Comparison of ENCODE assay signal across 1 cellular context in the genomic region with DNA sequence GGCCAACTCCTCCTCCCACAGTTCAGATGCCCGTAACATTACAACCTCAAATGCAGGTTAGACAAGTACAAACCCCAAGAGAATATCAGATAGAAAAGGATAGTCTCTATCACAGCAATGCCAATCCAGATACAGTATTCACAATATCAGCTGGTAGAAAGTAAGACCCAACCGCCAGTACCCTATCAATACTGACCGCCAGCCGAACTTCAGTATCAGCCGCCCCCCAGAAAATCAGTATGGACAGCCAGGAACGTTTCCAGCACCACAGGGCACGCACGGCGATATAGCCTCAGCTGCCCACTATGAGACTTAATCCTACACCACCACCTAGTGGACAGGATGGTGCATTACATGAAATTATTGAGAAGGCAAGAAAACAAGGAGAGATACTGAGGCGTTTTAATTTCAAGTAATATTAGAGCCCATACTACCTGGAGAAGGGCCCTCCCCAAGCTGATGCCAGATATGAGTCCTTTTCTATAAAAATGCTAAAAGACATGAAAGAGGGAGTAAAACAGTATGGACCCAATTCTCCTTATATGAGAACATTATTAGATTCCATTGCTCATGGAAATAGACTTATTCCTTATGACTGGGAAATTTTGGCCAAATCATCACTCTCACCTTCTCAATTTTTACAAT.
TF ChIP-seq lines count a peak whose summit lies in the region.

No MANE protein-coding gene starts in this region.

TF ChIP-seq in K562, 482 proteins besides CTCF, POLR2A, EP300 and RAD21 (continued from another document and continues in another):
- TF ChIP-seq ZNF318 (IDR thresholded peaks at IDR 0.05; ENCODE audit: borderline replicate concordance in 1 of 2, low read depth in 1 of 2) = no peak
- TF ChIP-seq, protein P1, sequence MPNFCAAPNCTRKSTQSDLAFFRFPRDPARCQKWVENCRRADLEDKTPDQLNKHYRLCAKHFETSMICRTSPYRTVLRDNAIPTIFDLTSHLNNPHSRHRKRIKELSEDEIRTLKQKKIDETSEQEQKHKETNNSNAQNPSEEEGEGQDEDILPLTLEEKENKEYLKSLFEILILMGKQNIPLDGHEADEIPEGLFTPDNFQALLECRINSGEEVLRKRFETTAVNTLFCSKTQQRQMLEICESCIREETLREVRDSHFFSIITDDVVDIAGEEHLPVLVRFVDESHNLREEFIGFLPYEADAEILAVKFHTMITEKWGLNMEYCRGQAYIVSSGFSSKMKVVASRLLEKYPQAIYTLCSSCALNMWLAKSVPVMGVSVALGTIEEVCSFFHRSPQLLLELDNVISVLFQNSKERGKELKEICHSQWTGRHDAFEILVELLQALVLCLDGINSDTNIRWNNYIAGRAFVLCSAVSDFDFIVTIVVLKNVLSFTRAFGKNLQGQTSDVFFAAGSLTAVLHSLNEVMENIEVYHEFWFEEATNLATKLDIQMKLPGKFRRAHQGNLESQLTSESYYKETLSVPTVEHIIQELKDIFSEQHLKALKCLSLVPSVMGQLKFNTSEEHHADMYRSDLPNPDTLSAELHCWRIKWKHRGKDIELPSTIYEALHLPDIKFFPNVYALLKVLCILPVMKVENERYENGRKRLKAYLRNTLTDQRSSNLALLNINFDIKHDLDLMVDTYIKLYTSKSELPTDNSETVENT (CRISPR knock-in tag; IDR thresholded peaks at IDR 0.05) = no peak
- no peak for TF ChIP-seq HDAC3 (IDR thresholded peaks at IDR 0.05; ENCODE audit: borderline replicate concordance, partially characterized antibody)
- TF ChIP-seq MAFK (IDR thresholded peaks at IDR 0.05; ENCODE audit: low read length) = no peak
- TF ChIP-seq NFXL1 (CRISPR knock-in tag; IDR thresholded peaks at IDR 0.05) = no peak
- no peak for TF ChIP-seq ZNF695 (CRISPR knock-in tag; IDR thresholded peaks at IDR 0.05)
- TF ChIP-seq, protein P2, sequence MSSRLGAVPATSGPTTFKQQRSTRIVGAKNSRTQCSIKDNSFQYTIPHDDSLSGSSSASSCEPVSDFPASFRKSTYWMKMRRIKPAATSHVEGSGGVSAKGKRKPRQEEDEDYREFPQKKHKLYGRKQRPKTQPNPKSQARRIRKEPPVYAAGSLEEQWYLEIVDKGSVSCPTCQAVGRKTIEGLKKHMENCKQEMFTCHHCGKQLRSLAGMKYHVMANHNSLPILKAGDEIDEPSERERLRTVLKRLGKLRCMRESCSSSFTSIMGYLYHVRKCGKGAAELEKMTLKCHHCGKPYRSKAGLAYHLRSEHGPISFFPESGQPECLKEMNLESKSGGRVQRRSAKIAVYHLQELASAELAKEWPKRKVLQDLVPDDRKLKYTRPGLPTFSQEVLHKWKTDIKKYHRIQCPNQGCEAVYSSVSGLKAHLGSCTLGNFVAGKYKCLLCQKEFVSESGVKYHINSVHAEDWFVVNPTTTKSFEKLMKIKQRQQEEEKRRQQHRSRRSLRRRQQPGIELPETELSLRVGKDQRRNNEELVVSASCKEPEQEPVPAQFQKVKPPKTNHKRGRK (tag; IDR thresholded peaks at IDR 0.05) = no peak
- no peak for TF ChIP-seq CHCHD3 (CRISPR knock-in tag; IDR thresholded peaks at IDR 0.05)
- no peak for TF ChIP-seq KAT8 (IDR thresholded peaks at IDR 0.05; ENCODE audit: low read depth)
- TF ChIP-seq, protein P3, sequence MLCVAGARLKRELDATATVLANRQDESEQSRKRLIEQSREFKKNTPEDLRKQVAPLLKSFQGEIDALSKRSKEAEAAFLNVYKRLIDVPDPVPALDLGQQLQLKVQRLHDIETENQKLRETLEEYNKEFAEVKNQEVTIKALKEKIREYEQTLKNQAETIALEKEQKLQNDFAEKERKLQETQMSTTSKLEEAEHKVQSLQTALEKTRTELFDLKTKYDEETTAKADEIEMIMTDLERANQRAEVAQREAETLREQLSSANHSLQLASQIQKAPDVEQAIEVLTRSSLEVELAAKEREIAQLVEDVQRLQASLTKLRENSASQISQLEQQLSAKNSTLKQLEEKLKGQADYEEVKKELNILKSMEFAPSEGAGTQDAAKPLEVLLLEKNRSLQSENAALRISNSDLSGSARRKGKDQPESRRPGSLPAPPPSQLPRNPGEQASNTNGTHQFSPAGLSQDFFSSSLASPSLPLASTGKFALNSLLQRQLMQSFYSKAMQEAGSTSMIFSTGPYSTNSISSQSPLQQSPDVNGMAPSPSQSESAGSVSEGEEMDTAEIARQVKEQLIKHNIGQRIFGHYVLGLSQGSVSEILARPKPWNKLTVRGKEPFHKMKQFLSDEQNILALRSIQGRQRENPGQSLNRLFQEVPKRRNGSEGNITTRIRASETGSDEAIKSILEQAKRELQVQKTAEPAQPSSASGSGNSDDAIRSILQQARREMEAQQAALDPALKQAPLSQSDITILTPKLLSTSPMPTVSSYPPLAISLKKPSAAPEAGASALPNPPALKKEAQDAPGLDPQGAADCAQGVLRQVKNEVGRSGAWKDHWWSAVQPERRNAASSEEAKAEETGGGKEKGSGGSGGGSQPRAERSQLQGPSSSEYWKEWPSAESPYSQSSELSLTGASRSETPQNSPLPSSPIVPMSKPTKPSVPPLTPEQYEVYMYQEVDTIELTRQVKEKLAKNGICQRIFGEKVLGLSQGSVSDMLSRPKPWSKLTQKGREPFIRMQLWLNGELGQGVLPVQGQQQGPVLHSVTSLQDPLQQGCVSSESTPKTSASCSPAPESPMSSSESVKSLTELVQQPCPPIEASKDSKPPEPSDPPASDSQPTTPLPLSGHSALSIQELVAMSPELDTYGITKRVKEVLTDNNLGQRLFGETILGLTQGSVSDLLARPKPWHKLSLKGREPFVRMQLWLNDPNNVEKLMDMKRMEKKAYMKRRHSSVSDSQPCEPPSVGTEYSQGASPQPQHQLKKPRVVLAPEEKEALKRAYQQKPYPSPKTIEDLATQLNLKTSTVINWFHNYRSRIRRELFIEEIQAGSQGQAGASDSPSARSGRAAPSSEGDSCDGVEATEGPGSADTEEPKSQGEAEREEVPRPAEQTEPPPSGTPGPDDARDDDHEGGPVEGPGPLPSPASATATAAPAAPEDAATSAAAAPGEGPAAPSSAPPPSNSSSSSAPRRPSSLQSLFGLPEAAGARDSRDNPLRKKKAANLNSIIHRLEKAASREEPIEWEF (CRISPR knock-in tag; IDR thresholded peaks at IDR 0.05) = no peak
- no peak for TF ChIP-seq POLR2B (IDR thresholded peaks at IDR 0.05; ENCODE audit: low read depth, partially characterized antibody)
- TF ChIP-seq, protein P4, sequence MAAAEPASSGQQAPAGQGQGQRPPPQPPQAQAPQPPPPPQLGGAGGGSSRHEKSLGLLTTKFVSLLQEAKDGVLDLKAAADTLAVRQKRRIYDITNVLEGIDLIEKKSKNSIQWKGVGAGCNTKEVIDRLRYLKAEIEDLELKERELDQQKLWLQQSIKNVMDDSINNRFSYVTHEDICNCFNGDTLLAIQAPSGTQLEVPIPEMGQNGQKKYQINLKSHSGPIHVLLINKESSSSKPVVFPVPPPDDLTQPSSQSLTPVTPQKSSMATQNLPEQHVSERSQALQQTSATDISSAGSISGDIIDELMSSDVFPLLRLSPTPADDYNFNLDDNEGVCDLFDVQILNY (CRISPR knock-in tag; IDR thresholded peaks at IDR 0.05) = no peak
- no peak for TF ChIP-seq PCBP2 (IDR thresholded peaks at IDR 0.05; ENCODE audit: low read depth, low read length, poor library complexity, severe bottlenecking)
- TF ChIP-seq, protein P5, sequence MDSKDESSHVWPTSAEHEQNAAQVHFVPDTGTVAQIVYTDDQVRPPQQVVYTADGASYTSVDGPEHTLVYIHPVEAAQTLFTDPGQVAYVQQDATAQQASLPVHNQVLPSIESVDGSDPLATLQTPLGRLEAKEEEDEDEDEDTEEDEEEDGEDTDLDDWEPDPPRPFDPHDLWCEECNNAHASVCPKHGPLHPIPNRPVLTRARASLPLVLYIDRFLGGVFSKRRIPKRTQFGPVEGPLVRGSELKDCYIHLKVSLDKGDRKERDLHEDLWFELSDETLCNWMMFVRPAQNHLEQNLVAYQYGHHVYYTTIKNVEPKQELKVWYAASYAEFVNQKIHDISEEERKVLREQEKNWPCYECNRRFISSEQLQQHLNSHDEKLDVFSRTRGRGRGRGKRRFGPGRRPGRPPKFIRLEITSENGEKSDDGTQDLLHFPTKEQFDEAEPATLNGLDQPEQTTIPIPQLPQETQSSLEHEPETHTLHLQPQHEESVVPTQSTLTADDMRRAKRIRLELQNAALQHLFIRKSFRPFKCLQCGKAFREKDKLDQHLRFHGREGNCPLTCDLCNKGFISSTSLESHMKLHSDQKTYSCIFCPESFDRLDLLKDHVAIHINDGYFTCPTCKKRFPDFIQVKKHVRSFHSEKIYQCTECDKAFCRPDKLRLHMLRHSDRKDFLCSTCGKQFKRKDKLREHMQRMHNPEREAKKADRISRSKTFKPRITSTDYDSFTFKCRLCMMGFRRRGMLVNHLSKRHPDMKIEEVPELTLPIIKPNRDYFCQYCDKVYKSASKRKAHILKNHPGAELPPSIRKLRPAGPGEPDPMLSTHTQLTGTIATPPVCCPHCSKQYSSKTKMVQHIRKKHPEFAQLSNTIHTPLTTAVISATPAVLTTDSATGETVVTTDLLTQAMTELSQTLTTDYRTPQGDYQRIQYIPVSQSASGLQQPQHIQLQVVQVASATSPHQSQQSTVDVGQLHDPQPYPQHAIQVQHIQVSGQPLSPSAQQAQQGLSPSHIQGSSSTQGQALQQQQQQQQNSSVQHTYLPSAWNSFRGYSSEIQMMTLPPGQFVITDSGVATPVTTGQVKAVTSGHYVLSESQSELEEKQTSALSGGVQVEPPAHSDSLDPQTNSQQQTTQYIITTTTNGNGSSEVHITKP (IDR thresholded peaks at IDR 0.05; ENCODE audit: partially characterized antibody) = peak; percentile 28
- no peak for TF ChIP-seq ZFPM2 (CRISPR knock-in tag; IDR thresholded peaks at IDR 0.05)
- TF ChIP-seq GATAD2A (IDR thresholded peaks at IDR 0.05) = no peak
- TF ChIP-seq BHLHE40 (IDR thresholded peaks at IDR 0.05; ENCODE audit: low read length) = peak; percentile 47; the same call in 1 of the 2 replicates
- TF ChIP-seq CREB1 (IDR thresholded peaks at IDR 0.05) = no peak
- no peak for TF ChIP-seq CREB1 (CRISPR knock-in tag; IDR thresholded peaks at IDR 0.05)
- TF ChIP-seq MLLT1 (IDR thresholded peaks at IDR 0.05) = no peak
- TF ChIP-seq MEF2A (IDR thresholded peaks at IDR 0.05; ENCODE audit: control insufficient read depth, low read depth, low read length) = no peak
- no peak for TF ChIP-seq SMAD1 (IDR thresholded peaks at IDR 0.05; ENCODE audit: low read depth, low read length, partially characterized antibody)
